In genomic region chr11:121426476-121427454, GRCh38 we compare ENCODE assay signal across 8 cellular contexts. TPM values are rescaled to one million over a fixed set of nuclear protein-coding genes. Genes with fewer than 3 reads are reported as not detected.
DNase-seq lines count a peak whose midpoint lies in the region; ATAC-seq and TF ChIP-seq lines count a peak whose summit lies in the region.

No MANE protein-coding gene starts in this region.

- DNase-seq in H7 (peak; percentile 91), WTC11 (ENCODE audit: low spot score) (peak; percentile 71), ecto neural progenitor cell (ENCODE audit: low spot score) (peak; percentile 74), mucosa of descending colon (peak; percentile 59 to 74 (median 72)), COR-L47 (lab: John Stamatoyannopoulos, UW) (no peak), GDM1 (lab: John Stamatoyannopoulos, UW) (no peak)

- H3K27ac ChIP-seq in BLaER1 treated with 17β-estradiol and CSF1 and Interleukin-3, amounts not matched to agents 10 nM and 100 nM: no peak overlapping the region
- no peak overlapping the region for H3K27ac ChIP-seq in stomach smooth muscle (ENCODE audit: low read length)

- H3K36me3 ChIP-seq in BLaER1 treated with 17β-estradiol and CSF1 and Interleukin-3, amounts not matched to agents 10 nM and 100 nM: no peaks in the 10 kb centered on the region
- no peaks in the 10 kb centered on the region for H3K36me3 ChIP-seq in H7 (replicated peaks; ENCODE audit: control insufficient read depth, insufficient read depth, low read length)
- H3K36me3 ChIP-seq in mucosa of descending colon (ENCODE audit: low read depth): no peaks in the 10 kb centered on the region
- H3K36me3 ChIP-seq in stomach smooth muscle (ENCODE audit: control insufficient read depth in 2 of 2, insufficient read depth in 2 of 2, low read length in 2 of 2): no peaks in the 10 kb centered on the region

- TF ChIP-seq CTCF in WTC11 (IDR thresholded peaks at IDR 0.05): no peak
- TF ChIP-seq CTCF in mucosa of descending colon (IDR thresholded peaks at IDR 0.05): no peak

- H3K4me1 Mint-ChIP-seq in WTC11: peaks cover 14% of the 10 kb centered on the region

- peaks cover 22 to 36% (median 31%) of the 10 kb centered on the region in 11 experiments for H3K27me3 ChIP-seq in BLaER1 treated with 17β-estradiol and CSF1 and Interleukin-3, amounts not matched to agents 10 nM and 100 nM
- H3K27me3 ChIP-seq in H7 (ENCODE audit: control insufficient read depth, insufficient read depth, low read length) (peaks cover 2% of the 10 kb centered on the region), stomach smooth muscle (ENCODE audit: control insufficient read depth in 1 of 2, insufficient read depth in 2 of 2, low read length in 2 of 2) (no peaks in the 10 kb centered on the region)

- no peak overlapping the region for H3K27ac Mint-ChIP-seq in WTC11

- H3K36me3 Mint-ChIP-seq in WTC11: 0 out of 2 replicates have a peak, but pooled peaks cover 5% of the 10 kb centered on the region

- H3K9me3 ChIP-seq in BLaER1 treated with 17β-estradiol and CSF1 and Interleukin-3, amounts not matched to agents 10 nM and 100 nM (replicated peaks in 1 of 11): peaks cover 7 to 47% (median 32%) of the 10 kb centered on the region in 11 experiments; a peak in 19 of 22 replicates
- H3K9me3 ChIP-seq in mucosa of descending colon (no peaks in the 10 kb centered on the region), stomach smooth muscle (ENCODE audit: control insufficient read depth in 2 of 2, low read length in 2 of 2) (no peaks in the 10 kb centered on the region)

- H3K9ac ChIP-seq in BLaER1 treated with 17β-estradiol and CSF1 and Interleukin-3, amounts not matched to agents 10 nM and 100 nM: peak overlapping the region in 6 of 11 experiments; percentile 10 to 43 (median 30); a peak in 4 of 22 replicates
- peak overlapping the region in 1 of 2 donors; percentile 5 for H3K9ac ChIP-seq in stomach smooth muscle (ENCODE audit: low read length in 2 of 2)

- POLR2A ChIA-PET in WTC11 (lab: Charles Lee): no interaction called here

- intact Hi-C loops in mucosa of descending colon (cut with DNase I, micrococcal nuclease): no loop called here

- H3K27me3 Mint-ChIP-seq in WTC11 (ENCODE audit: low read depth): peaks cover 23% of the 10 kb centered on the region

- H4K20me1 ChIP-seq in BLaER1 treated with 17β-estradiol and CSF1 and Interleukin-3, amounts not matched to agents 10 nM and 100 nM: no peaks in the 10 kb centered on the region

- peak overlapping the region; percentile 69 for H3K4me3 Mint-ChIP-seq in WTC11

- CTCF ChIA-PET in WTC11 (lab: Charles Lee): interaction anchor here (0.6 to 1.7 kb wide), 13 partner anchors 8 to 675 kb away, joined by 3 to 6 read pairs (median 3); partner anchors contain the start of gene SORL1

- H3K4me1 ChIP-seq in BLaER1 treated with 17β-estradiol and CSF1 and Interleukin-3, amounts not matched to agents 10 nM and 100 nM: peaks cover 25 to 50% (median 36%) of the 10 kb centered on the region in 10 experiments
- H3K4me1 ChIP-seq in mucosa of descending colon (ENCODE audit: low read depth) (no peaks in the 10 kb centered on the region), stomach smooth muscle (ENCODE audit: control insufficient read depth, insufficient read depth, low read length) (peaks cover 8% of the 10 kb centered on the region)

- peak overlapping the region; percentile 2 to 53 (median 32); a peak in 12 of 20 replicates for H3K4me3 ChIP-seq in BLaER1 treated with 17β-estradiol and CSF1 and Interleukin-3, amounts not matched to agents 10 nM and 100 nM
- H3K4me3 ChIP-seq in H7 (ENCODE audit: insufficient read depth, low read depth, low read length) (peak overlapping the region; percentile 38), mucosa of descending colon (no peak overlapping the region), stomach smooth muscle (ENCODE audit: low read length in 2 of 2) (peak overlapping the region; percentile 54 to 71)

- ATAC-seq in WTC11 (peak; percentile 88), mucosa of descending colon (peak; percentile 91)

- peak overlapping the region; percentile 64 to 91 (median 73) for H3K4me2 ChIP-seq in BLaER1 treated with 17β-estradiol and CSF1 and Interleukin-3, amounts not matched to agents 10 nM and 100 nM

- peaks cover 20% of the 10 kb centered on the region for H3K9me3 Mint-ChIP-seq in WTC11

TF ChIP-seq in WTC11, 78 proteins besides CTCF, POLR2A, EP300 and RAD21 (continues in another document):
- TF ChIP-seq, protein P1, sequence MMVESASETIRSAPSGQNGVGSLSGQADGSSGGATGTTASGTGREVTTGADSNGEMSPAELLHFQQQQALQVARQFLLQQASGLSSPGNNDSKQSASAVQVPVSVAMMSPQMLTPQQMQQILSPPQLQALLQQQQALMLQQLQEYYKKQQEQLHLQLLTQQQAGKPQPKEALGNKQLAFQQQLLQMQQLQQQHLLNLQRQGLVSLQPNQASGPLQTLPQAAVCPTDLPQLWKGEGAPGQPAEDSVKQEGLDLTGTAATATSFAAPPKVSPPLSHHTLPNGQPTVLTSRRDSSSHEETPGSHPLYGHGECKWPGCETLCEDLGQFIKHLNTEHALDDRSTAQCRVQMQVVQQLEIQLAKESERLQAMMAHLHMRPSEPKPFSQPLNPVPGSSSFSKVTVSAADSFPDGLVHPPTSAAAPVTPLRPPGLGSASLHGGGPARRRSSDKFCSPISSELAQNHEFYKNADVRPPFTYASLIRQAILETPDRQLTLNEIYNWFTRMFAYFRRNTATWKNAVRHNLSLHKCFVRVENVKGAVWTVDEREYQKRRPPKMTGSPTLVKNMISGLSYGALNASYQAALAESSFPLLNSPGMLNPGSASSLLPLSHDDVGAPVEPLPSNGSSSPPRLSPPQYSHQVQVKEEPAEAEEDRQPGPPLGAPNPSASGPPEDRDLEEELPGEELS (CRISPR knock-in tag; IDR thresholded peaks at IDR 0.05): no peak
- TF ChIP-seq SP1 (CRISPR knock-in tag; conservative IDR thresholded peaks at IDR 0.05): 0 out of 2 replicates have a peak, but pooled peaks have one; percentile 23
- 0 out of 2 replicates have a peak, but pooled peaks have one; percentile 27 for TF ChIP-seq TP53 (CRISPR knock-in tag; IDR thresholded peaks at IDR 0.05)
- TF ChIP-seq CBFB (CRISPR knock-in tag; IDR thresholded peaks at IDR 0.05; ENCODE audit: low read depth): 0 out of 2 replicates have a peak, but pooled peaks have one; percentile 53
- peak; percentile 57; the same call in 1 of the 2 replicates for TF ChIP-seq FOXP1 (CRISPR knock-in tag; IDR thresholded peaks at IDR 0.05; ENCODE audit: borderline replicate concordance)
- no peak for TF ChIP-seq AFF4 (CRISPR knock-in tag; IDR thresholded peaks at IDR 0.05; ENCODE audit: borderline replicate concordance)
- peak; percentile 40; the same call in 1 of the 2 replicates for TF ChIP-seq PRDM15 (CRISPR knock-in tag; IDR thresholded peaks at IDR 0.05)
- no peak for TF ChIP-seq NR1H2 (CRISPR knock-in tag; IDR thresholded peaks at IDR 0.05)

RNA-seq across cellular contexts. Expression of gene SORL1, which starts 25.3 kb away (rescaled TPM):
- total RNA-seq in H7 (2014; rRNA removed; shearing (Covaris generic)): 13.3 and 20.3 TPM in 2 replicates
- total RNA-seq in WTC11 (2021) (78.1 to 87.1 TPM (median 78.1 TPM) in 3 replicates), mucosa of descending colon (100 to 1,000 TPM in 2 of 3 donors, 10 to 100 TPM in 1; 58.3 to 195 (median 109) TPM)

Comparison
In these comparisons a context has a peak if more than half of its experiments do, and no peak if none do; other contexts are left out.
1. DNase-seq: peak in H7 (single experiment), WTC11 (single experiment), ecto neural progenitor cell (single experiment) and mucosa of descending colon (3 of 3); none in COR-L47 (single experiment) and GDM1 (single experiment).